ENCODE assay signal across 19 cellular contexts in the genomic region with DNA sequence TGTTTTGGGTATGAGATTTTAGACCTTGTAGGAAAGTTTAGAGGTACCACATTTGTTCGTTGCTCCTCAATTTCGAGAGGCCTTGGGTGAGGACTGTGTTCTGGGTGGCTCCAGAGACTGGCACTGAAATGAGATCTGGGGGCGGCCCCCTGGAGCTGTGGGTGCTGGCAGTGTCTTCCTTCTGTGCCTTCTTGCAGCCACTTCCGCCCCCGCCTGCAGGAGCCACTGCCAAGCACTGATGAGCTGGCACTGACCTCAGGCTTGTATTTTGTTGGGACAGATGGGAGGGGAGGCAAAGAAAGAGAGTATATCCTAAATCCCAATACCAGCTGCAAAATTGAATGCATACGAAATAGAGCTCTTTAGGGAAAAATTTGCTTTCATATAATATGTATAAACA.
DNase-seq lines count a peak whose midpoint lies in the region; FAIRE-seq and TF ChIP-seq lines count a peak whose summit lies in the region.
"Had no signal": no experiment of that assay in that cellular context is flagged by ENCODE, and none has a peak within 500 bp of the region (broad histone marks: within the 10 kb centered on the region; RNA-seq: fewer than 3 reads in every experiment).

No MANE protein-coding gene starts in this region.

- no peak overlapping the region for H3K4me3 ChIP-seq in thyroid gland (replicated peaks in 1 of 3)
- H3K4me3 ChIP-seq: K562 had no signal

- H3K36me3 ChIP-seq in thyroid gland, result no peaks in the 10 kb centered on the region

- no peak overlapping the region for H3K27ac ChIP-seq in thyroid gland

- 91 to 93% methylated on average over 4 to 6 of the region's 6 CpGs for WGBS in thyroid gland, 2 donors

- intact Hi-C loops in posterior cingulate gyrus (cut with DNase I), result no loop called here
- intact Hi-C loops in thyroid gland (cut with DNase I), result no loop called here

- TF ChIP-seq POLR2A in thyroid gland (IDR thresholded peaks at IDR 0.05), result no peak

- no peaks in the 10 kb centered on the region for H3K9me3 ChIP-seq in thyroid gland

- DNase-seq in ELR (ENCODE audit: low read depth) (peak; percentile 50), NCI-H69 (lab: John Stamatoyannopoulos, UW) (peak; percentile 52), cerebellum (ENCODE audit: low spot score) (peak; percentile 50), posterior cingulate gyrus (peak in 9 of 10 donors; percentile 30 to 94 (median 59)), HCEC 1CT (no peak), thyroid gland (no peak), frontal cortex (ENCODE audit: low spot score in 2 of 2) (no peak), ureter (ENCODE audit: low spot score) (no peak)
- DNase-seq: activated CD8-positive, alpha-beta T cell treated with anti-CD3 and anti-CD28 coated beads for 36 hours; activated T-cell treated with anti-CD3 and anti-CD28 coated beads, Interleukin-2, amount 50 U/mL, for 48 hours; central memory CD4-positive, alpha-beta T cell; effector memory CD4-positive, alpha-beta T cell; left cardiac atrium; NCI-H1092; right cardiac atrium; T-helper 1 cell had no signal

- no peak for FAIRE-seq in frontal cortex (lab: Jason Lieb, UNC)
- FAIRE-seq: G401.6, GM12891, K562 had no signal

- no peak for TF ChIP-seq CTCF in thyroid gland (IDR thresholded peaks at IDR 0.05)

- no peaks in the 10 kb centered on the region for H3K27me3 ChIP-seq in thyroid gland

- H3K4me1 ChIP-seq in thyroid gland, result no peaks in the 10 kb centered on the region

Comparison
In these comparisons a context has a peak if more than half of its experiments do, and no peak if none do; other contexts are left out.
1. DNase-seq: peak in ELR (single experiment), NCI-H69 (single experiment), cerebellum (single experiment) and posterior cingulate gyrus (9 of 10); none in HCEC 1CT (single experiment), thyroid gland (0 of 2), frontal cortex (0 of 2) and ureter (single experiment).